ENCODE assay signal across 22 cellular contexts in the genomic region with DNA sequence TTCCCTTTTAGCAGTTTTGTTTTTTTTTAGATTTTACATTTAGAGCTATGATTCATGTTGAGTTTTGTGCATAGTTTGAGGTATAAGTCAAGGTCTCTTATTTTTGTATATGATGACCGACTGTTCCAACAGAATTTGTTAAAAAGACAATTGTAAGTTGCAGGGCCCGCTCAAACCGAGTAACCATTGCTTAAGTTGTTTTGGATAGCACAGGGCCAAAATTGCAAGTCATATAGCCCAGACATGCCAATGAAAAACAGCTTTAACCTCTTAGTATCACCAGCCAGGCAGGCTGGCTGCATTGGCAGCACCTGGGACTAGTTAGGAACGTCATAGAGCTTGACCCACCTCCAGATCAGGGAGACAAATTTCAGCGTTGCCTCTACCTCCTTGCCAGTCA. TPM values are rescaled to one million over a fixed set of nuclear protein-coding genes. Genes with fewer than 3 reads are reported as not detected.
DNase-seq lines count a peak whose midpoint lies in the region; ATAC-seq, FAIRE-seq and TF ChIP-seq lines count a peak whose summit lies in the region.
"Had no signal": no experiment of that assay in that cellular context is flagged by ENCODE, and none has a peak within 500 bp of the region (broad histone marks: within the 10 kb centered on the region; RNA-seq: fewer than 3 reads in every experiment).

No MANE protein-coding gene starts in this region.

- no peaks in the 10 kb centered on the region for H4K20me1 ChIP-seq in mammary epithelial cell (ENCODE audit: insufficient read depth, low read length)

- H3K9ac ChIP-seq in mammary epithelial cell (ENCODE audit: insufficient read depth, low read length): no peak overlapping the region

- intact Hi-C loops in mammary epithelial cell (cut with micrococcal nuclease): loop anchor here (10.0 kb wide), 1 partner anchor 1970 kb away; no protein-coding TSS in a partner anchor

- H3K4me2 ChIP-seq in A549 (no peak overlapping the region), mammary epithelial cell (ENCODE audit: insufficient read depth, low read depth, low read length) (peak overlapping the region; percentile 31)

- 57% methylated on average over 5 of the region's 5 CpGs for WGBS in A549 (ENCODE audit: missing lambda C conversion rate)
- 59% methylated on average over 5 of the region's 5 CpGs for WGBS in mammary epithelial cell (ENCODE audit: low coverage, missing lambda C conversion rate)

- H3K4me3 ChIP-seq in A549 (no peak overlapping the region), mammary epithelial cell (replicated peaks in 1 of 3; ENCODE audit: insufficient read depth in 1 of 3, low read depth in 2 of 3, low read length in 3 of 3) (no peak overlapping the region), foreskin fibroblast (ENCODE audit: low read depth in 1 of 2, low read length in 2 of 2) (no peak overlapping the region)
- H3K4me3 ChIP-seq: ovary, stomach, upper lobe of right lung had no signal

- H3K9me3 ChIP-seq in A549 (no peaks in the 10 kb centered on the region), mammary epithelial cell (replicated peaks; ENCODE audit: insufficient read depth, low read length) (no peaks in the 10 kb centered on the region)
- H3K9me3 ChIP-seq: ovary, stomach, upper lobe of right lung had no signal

- TF ChIP-seq RAD21 in A549 (conservative IDR thresholded peaks at IDR 0.05 in 1 of 2, IDR thresholded peaks at IDR 0.05 in 1 of 2): no peak

- CTCF ChIA-PET in A549 (lab: Yijun Ruan, JAX): interaction anchor here (1.6 kb wide), 1 partner anchor 392 kb away, joined by 3 read pairs; no protein-coding TSS in a partner anchor
- CTCF ChIA-PET in mammary epithelial cell (lab: Charles Lee; ENCODE audit: low non-redundant PET): interaction anchor here (0.7 kb wide), 1 partner anchor 152 kb away, joined by 3 read pairs; no protein-coding TSS in a partner anchor

- no peak for TF ChIP-seq CTCF in A549 (IDR thresholded peaks at IDR 0.05)
- no peak for TF ChIP-seq CTCF in mammary epithelial cell (conservative IDR thresholded peaks at IDR 0.05 in 1 of 2, IDR thresholded peaks at IDR 0.05 in 1 of 2; ENCODE audit: extremely low read depth in 1 of 2, insufficient read depth in 1 of 2, low read depth in 1 of 2, low read length in 2 of 2)
- no peak for TF ChIP-seq CTCF in foreskin fibroblast (IDR thresholded peaks at IDR 0.05; ENCODE audit: low read depth, low read length)
- TF ChIP-seq CTCF in GM13976 (IDR thresholded peaks at IDR 0.05; ENCODE audit: borderline replicate concordance, control extremely low read depth, extremely low read depth, insufficient read depth, missing control alignments): no peak

- in situ Hi-C loops in mammary epithelial cell (cut with MboI; ENCODE audit: low sequenced_read_pairs in 2 of 2) (no loop called here), GM13976 (cut with MboI; ENCODE audit: low sequenced_read_pairs, unreplicated experiment) (no loop called here)

- TF ChIP-seq EP300 in A549 (IDR thresholded peaks at IDR 0.05): no peak

- H3K27ac ChIP-seq in A549 (no peak overlapping the region), mammary epithelial cell (ENCODE audit: insufficient read depth, low read depth, low read length) (no peak overlapping the region)
- H3K27ac ChIP-seq: ovary, stomach, upper lobe of right lung had no signal

- ATAC-seq in A549 (no peak), HG03432 (IDR thresholded peaks at IDR 0.05; ENCODE audit: unreplicated experiment) (no peak), HG03175 (IDR thresholded peaks at IDR 0.05; ENCODE audit: unreplicated experiment) (no peak)
- ATAC-seq: activated T-helper 17 cell treated with anti-CD3 and anti-CD28 coated beads, Interleukin-2, amount 50 U/mL, for 72 hours; HCT116; upper lobe of right lung had no signal

- no peak for FAIRE-seq in A549 (lab: Jason Lieb, UNC)

- no peaks in the 10 kb centered on the region for H3K79me2 ChIP-seq in mammary epithelial cell (ENCODE audit: insufficient read depth, low read length)

- POLR2A ChIA-PET in A549 (lab: Yijun Ruan, JAX): no interaction called here

- H3K36me3 ChIP-seq in mammary epithelial cell (ENCODE audit: insufficient read depth, low read length): no peaks in the 10 kb centered on the region
- H3K36me3 ChIP-seq: ovary, stomach, upper lobe of right lung had no signal

- dilution Hi-C loops in mammary epithelial cell (cut with HindIII; ENCODE audit: low sequenced_read_pairs): loop anchor here (5.0 kb wide), 2 partner anchors 63 to 87 kb away; no protein-coding TSS in a partner anchor

- H3K27me3 ChIP-seq in mammary epithelial cell (ENCODE audit: insufficient read depth, low read length): no peaks in the 10 kb centered on the region
- H3K27me3 ChIP-seq: stomach, upper lobe of right lung had no signal

- H3K4me1 ChIP-seq in A549: no peaks in the 10 kb centered on the region
- peaks cover 29% of the 10 kb centered on the region for H3K4me1 ChIP-seq in mammary epithelial cell (ENCODE audit: insufficient read depth, low read length)
- H3K4me1 ChIP-seq: stomach, upper lobe of right lung had no signal

- peak overlapping the region; percentile 65 for H2AFZ ChIP-seq in mammary epithelial cell (ENCODE audit: low read depth, low read length)

- no peak for TF ChIP-seq POLR2A in A549 (IDR thresholded peaks at IDR 0.05; ENCODE audit: low read length)

- BruUV-seq in mammary epithelial cell (replicated peaks; lab: Mats Ljungman, UMichigan): no TSS peak

- no peak for DNase-seq in A549 (ENCODE audit: low read depth in 1 of 2, low spot score in 1 of 2)
- peak; percentile 99 for DNase-seq in HS-5 (ENCODE audit: low read depth)
- peak; percentile 39 for DNase-seq in mammary epithelial cell
- peak; percentile 59 to 87 for DNase-seq in foreskin fibroblast
- no peak for DNase-seq in T1000 (lab: John Stamatoyannopoulos, UW)
- no peak for DNase-seq in GM13976 (ENCODE audit: low spot score)
- DNase-seq: activated CD4-positive, alpha-beta T cell treated with anti-CD3 and anti-CD28 coated beads for 48 hours; effector CD8-positive, alpha-beta T cell; foreskin melanocyte; Karpas-422; NCI-H1092; NCI-H2081 treated with DMSO at 0.1 percent for 48 hours; NCI-H510A; ovary; RPMI8226; stimulated activated CD4-positive, alpha-beta T cell treated with anti-CD3 and anti-CD28 coated beads, Interleukin-2, amount 100 ng/mL, for 48 hours; stomach; upper lobe of right lung had no signal

TF ChIP-seq in A549, 52 proteins besides CTCF, POLR2A, EP300 and RAD21:
- TF ChIP-seq NFE2L2 (conservative IDR thresholded peaks at IDR 0.05; ENCODE audit: low read length) (peak; percentile 21; the same call in 1 of the 2 replicates), CHD4 (IDR thresholded peaks at IDR 0.05; ENCODE audit: borderline replicate concordance) (no peak)

RNA-seq across cellular contexts. Expression of a gene that starts 47.3 kb away (rescaled TPM):
- polyA plus RNA-seq in A549 (2011; rRNA removed) (78.7 and 146 TPM in 2 replicates), A549 (2017; fragmentation: RNase III; extraction: RNeasy Plus Mini Kit Qiagen cat#74134 plus additional on column Dnase treatment) (140 to 155 TPM (median 149 TPM) in 3 replicates), mammary epithelial cell (28.4 TPM)
- polyA plus RNA-seq in A549 (2012; cell fraction: cytosol; rRNA removed): 41.3 and 60.1 TPM in 2 replicates
- polyA plus RNA-seq in A549 (2012; cell fraction: nucleus; rRNA removed): 6.3 and 11.7 TPM in 2 replicates
- polyA minus RNA-seq in A549 (2011; rRNA and poly(A)+ RNA removed): 3.5 and 13.3 TPM in 2 replicates
- 10 to 100 TPM; 28.9 to 45.3 TPM for total RNA-seq in mammary epithelial cell
- polyA minus RNA-seq in mammary epithelial cell: 0.41 TPM

Comparison
In these comparisons a context has a peak if more than half of its experiments do, and no peak if none do; other contexts are left out.
1. DNase-seq: peak in HS-5 (single experiment), mammary epithelial cell (single experiment) and foreskin fibroblast (2 of 2); none in A549 (0 of 2), T1000 (single experiment) and GM13976 (single experiment).